Comparison of ENCODE assay signal across 14 cellular contexts in genomic region chr11:61555051-61555969, GRCh38. TPM values are rescaled to one million over a fixed set of nuclear protein-coding genes. Genes with fewer than 3 reads are reported as not detected.
DNase-seq lines count a peak whose midpoint lies in the region; ATAC-seq, FAIRE-seq and TF ChIP-seq lines count a peak whose summit lies in the region.
"Had no signal": no experiment of that assay in that cellular context is flagged by ENCODE, and none has a peak within 500 bp of the region (broad histone marks: within the 10 kb centered on the region; RNA-seq: fewer than 3 reads in every experiment).

No MANE protein-coding gene starts in this region.

- H3K4me1 ChIP-seq in K562 (replicated peaks in 1 of 2; ENCODE audit: control insufficient read depth in 2 of 2, insufficient read depth in 2 of 2, low read length in 2 of 2), result peaks cover 0 to 37% of the 10 kb centered on the region in 2 experiments; a peak in 4 of 5 replicates

- in situ Hi-C loops in K562 (cut with MboI), result no loop called here

- no peak for FAIRE-seq in K562 (lab: Jason Lieb, UNC)
- FAIRE-seq: islet of Langerhans had no signal

- ATAC-seq in K562, result peak; percentile 84
- ATAC-seq: right cardiac atrium had no signal

- CTCF ChIA-PET in K562 (lab: Yijun Ruan, JAX; ENCODE audit: low intra/inter-chr PET ratio), result no interaction called here

- H3K9me1 ChIP-seq in K562 (ENCODE audit: control insufficient read depth, insufficient read depth, low read length), result no peaks in the 10 kb centered on the region

- H3K36me3 ChIP-seq in K562 (ENCODE audit: control insufficient read depth, insufficient read depth, low read length), result no peaks in the 10 kb centered on the region

- no TSS peak for BruUV-seq in K562 (replicated peaks; lab: Mats Ljungman, UMichigan)

- H3K27ac ChIP-seq in K562 (ENCODE audit: extremely low read depth, low read depth, low read length), result no peak overlapping the region

- peaks cover 9 to 72% of the 10 kb centered on the region in 2 experiments; a peak in 3 of 5 replicates for H3K27me3 ChIP-seq in K562 (ENCODE audit: control insufficient read depth in 2 of 2, insufficient read depth in 2 of 2, low read length in 2 of 2)

- 6% methylated on average over 39 of the region's 57 CpGs for WGBS in K562 (ENCODE audit: insufficient coverage, low coverage, missing lambda C conversion rate)

- TF ChIP-seq EP300 in K562 (IDR thresholded peaks at IDR 0.05; ENCODE audit: low read length), result no peak

- POLR2A ChIA-PET in K562 (lab: Yijun Ruan, JAX), result interaction anchor here (1.5 kb wide), 1 partner anchor 12 kb away, joined by 5 read pairs; no protein-coding TSS in a partner anchor

- no peaks in the 10 kb centered on the region for H3K9me3 ChIP-seq in K562 (replicated peaks; ENCODE audit: control insufficient read depth, insufficient read depth, low read depth, low read length)

- DNase-seq in COLO668 (lab: John Stamatoyannopoulos, UW; ENCODE audit: unreplicated experiment) (peak; percentile 20), LNCaP clone FGC (ENCODE audit: low read depth) (no peak), K562 (ENCODE audit: extremely low read depth in 1 of 4, low spot score in 3 of 4) (peak; percentile 21 to 82 (median 70)), kidney tubule cell (ENCODE audit: low spot score) (peak; percentile 22), CD1c-positive myeloid dendritic cell (ENCODE audit: extremely low spot score) (no peak), Ammon's horn (ENCODE audit: low spot score) (no peak), RKO (ENCODE audit: low spot score) (no peak), medulla oblongata (ENCODE audit: extremely low spot score) (no peak)
- DNase-seq: activated CD4-positive, alpha-beta memory T cell treated with anti-CD3 and anti-CD28 coated beads, Interleukin-2, amount 10 ng/mL, durations not matched to agents 7 days and 5 days; DND-41; KG1; right cardiac atrium; SHP77 had no signal

- H3K79me2 ChIP-seq in K562 (ENCODE audit: control insufficient read depth, insufficient read depth, low read length), result no peaks in the 10 kb centered on the region

- no peak overlapping the region for H3K9ac ChIP-seq in K562 (ENCODE audit: insufficient read depth in 1 of 2, low read depth in 2 of 2, low read length in 2 of 2)

- H4K20me1 ChIP-seq in K562 (replicated peaks; ENCODE audit: control insufficient read depth, insufficient read depth, low read length), result peaks cover 11% of the 10 kb centered on the region; the same call in 1 of the 2 replicates

- TF ChIP-seq RAD21 in K562 (CRISPR knock-in tag; conservative IDR thresholded peaks at IDR 0.05 in 1 of 2, IDR thresholded peaks at IDR 0.05 in 1 of 2), result no peak

- H3K4me3 ChIP-seq in LNCaP clone FGC (ENCODE audit: low read depth, low read length) (no peak overlapping the region), K562 (no peak overlapping the region)

- no peak overlapping the region for H2AFZ ChIP-seq in K562 (ENCODE audit: low read depth, low read length)

- intact Hi-C loops in K562 (cut with micrococcal nuclease), result no loop called here

- TF ChIP-seq CTCF in LNCaP clone FGC (IDR thresholded peaks at IDR 0.05; ENCODE audit: control insufficient read depth, extremely low read depth, insufficient read depth) (0 out of 2 replicates have a peak, but pooled peaks have one; percentile 21), K562 (IDR thresholded peaks at IDR 0.05 in 2 of 3, conservative IDR thresholded peaks at IDR 0.05 in 1 of 3; ENCODE audit: insufficient read depth in 2 of 3, low read depth in 1 of 3, low read length in 3 of 3) (peak; percentile 26 to 48 (median 33); a peak in 5 of 6 replicates)

- H3K4me2 ChIP-seq in K562 (ENCODE audit: insufficient read depth, low read length), result no peak overlapping the region

- TF ChIP-seq POLR2A in K562 (conservative IDR thresholded peaks at IDR 0.05), result no peak

TF ChIP-seq in K562, 482 proteins besides CTCF, POLR2A, EP300 and RAD21 (continues in another document):
- peak; percentile 67 for TF ChIP-seq EGR1 (conservative IDR thresholded peaks at IDR 0.05)
- TF ChIP-seq, protein P1, sequence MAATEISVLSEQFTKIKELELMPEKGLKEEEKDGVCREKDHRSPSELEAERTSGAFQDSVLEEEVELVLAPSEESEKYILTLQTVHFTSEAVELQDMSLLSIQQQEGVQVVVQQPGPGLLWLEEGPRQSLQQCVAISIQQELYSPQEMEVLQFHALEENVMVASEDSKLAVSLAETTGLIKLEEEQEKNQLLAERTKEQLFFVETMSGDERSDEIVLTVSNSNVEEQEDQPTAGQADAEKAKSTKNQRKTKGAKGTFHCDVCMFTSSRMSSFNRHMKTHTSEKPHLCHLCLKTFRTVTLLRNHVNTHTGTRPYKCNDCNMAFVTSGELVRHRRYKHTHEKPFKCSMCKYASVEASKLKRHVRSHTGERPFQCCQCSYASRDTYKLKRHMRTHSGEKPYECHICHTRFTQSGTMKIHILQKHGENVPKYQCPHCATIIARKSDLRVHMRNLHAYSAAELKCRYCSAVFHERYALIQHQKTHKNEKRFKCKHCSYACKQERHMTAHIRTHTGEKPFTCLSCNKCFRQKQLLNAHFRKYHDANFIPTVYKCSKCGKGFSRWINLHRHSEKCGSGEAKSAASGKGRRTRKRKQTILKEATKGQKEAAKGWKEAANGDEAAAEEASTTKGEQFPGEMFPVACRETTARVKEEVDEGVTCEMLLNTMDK (IDR thresholded peaks at IDR 0.05; ENCODE audit: borderline replicate concordance, insufficient read depth, low read depth, low read length, poor library complexity, severe bottlenecking), result peak; percentile 79
- TF ChIP-seq ZNF324 (CRISPR knock-in tag; IDR thresholded peaks at IDR 0.05), result no peak
- no peak for TF ChIP-seq CREB3 (tag; conservative IDR thresholded peaks at IDR 0.05; ENCODE audit: low read depth)
- TF ChIP-seq ZNF77 (CRISPR knock-in tag; IDR thresholded peaks at IDR 0.05), result no peak
- no peak for TF ChIP-seq ZFP36 (IDR thresholded peaks at IDR 0.05; ENCODE audit: low read depth, low read length, partially characterized antibody)
- TF ChIP-seq, protein P2, sequence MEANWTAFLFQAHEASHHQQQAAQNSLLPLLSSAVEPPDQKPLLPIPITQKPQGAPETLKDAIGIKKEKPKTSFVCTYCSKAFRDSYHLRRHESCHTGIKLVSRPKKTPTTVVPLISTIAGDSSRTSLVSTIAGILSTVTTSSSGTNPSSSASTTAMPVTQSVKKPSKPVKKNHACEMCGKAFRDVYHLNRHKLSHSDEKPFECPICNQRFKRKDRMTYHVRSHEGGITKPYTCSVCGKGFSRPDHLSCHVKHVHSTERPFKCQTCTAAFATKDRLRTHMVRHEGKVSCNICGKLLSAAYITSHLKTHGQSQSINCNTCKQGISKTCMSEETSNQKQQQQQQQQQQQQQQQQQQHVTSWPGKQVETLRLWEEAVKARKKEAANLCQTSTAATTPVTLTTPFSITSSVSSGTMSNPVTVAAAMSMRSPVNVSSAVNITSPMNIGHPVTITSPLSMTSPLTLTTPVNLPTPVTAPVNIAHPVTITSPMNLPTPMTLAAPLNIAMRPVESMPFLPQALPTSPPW (CRISPR knock-in tag; IDR thresholded peaks at IDR 0.05), result peak; percentile 23; the same call in 1 of the 2 replicates

RNA-seq across cellular contexts. Expression of gene SYT7, which starts 25.6 kb away (rescaled TPM):
- 0.12 and 0.28 TPM in 2 replicates for total RNA-seq in K562 (2011; cell fraction: chromatin; rRNA removed; ENCODE audit: low replicate concordance)
- total RNA-seq in K562 (2011; cell fraction: nucleolus; rRNA removed), result 0.33 and 0.39 TPM in 2 replicates
- total RNA-seq in K562 (2011; cell fraction: nucleoplasm; rRNA removed), result 0.44 and 0.53 TPM in 2 replicates
- 0.20 and 0.27 TPM in 2 replicates for total RNA-seq in K562 (2014; rRNA removed)
- total RNA-seq in K562 (2014; rRNA removed; fragmentation: Illumina TruSeq; extraction: Trizol), result 0.11 and 0.13 TPM in 2 replicates
- total RNA-seq in K562 (2015; rRNA removed; fragmentation: Illumina TruSeq; extraction: Trizol), result 0.11 and 0.15 TPM in 2 replicates
- 0.47 and 0.51 TPM in 2 replicates for total RNA-seq in K562 (2021)
- polyA plus RNA-seq in K562 (2011; rRNA removed), result 0.11 and 0.20 TPM in 2 replicates
- polyA plus RNA-seq in K562 (2011; cell fraction: cytosol; rRNA removed), result 0.15 and 0.24 TPM in 2 replicates
- 0.17 and 0.21 TPM in 2 replicates for polyA plus RNA-seq in K562 (2011; cell fraction: nucleus; rRNA removed)
- polyA plus RNA-seq in K562 (2012), result 0.21 and 0.33 TPM in 2 replicates
- polyA plus RNA-seq in K562 (2014; fragmentation: Illumina TruSeq; extraction: Trizol), result 0.21 TPM in 2 replicates
- polyA plus RNA-seq in K562 (2014; fragmentation: Nextera tagmentation; extraction: Ambion mirVana), result under 1 TPM in 1 of 2 experiments, not detected in 1; 0.01 TPM
- polyA plus RNA-seq in K562 (2014; rRNA removed), result 0.13 and 0.28 TPM in 2 replicates
- 0.06 and 0.35 TPM in 2 replicates for polyA minus RNA-seq in K562 (2011; rRNA and poly(A)+ RNA removed)
- polyA minus RNA-seq in K562 (2011; cell fraction: cytosol; rRNA and poly(A)+ RNA removed), result not detected in 2 replicates
- polyA minus RNA-seq in K562 (2011; cell fraction: nucleus; rRNA and poly(A)+ RNA removed), result 0.27 TPM in 1 of 2 replicates, not detected in the other
- total RNA-seq: activated CD4-positive, alpha-beta memory T cell treated with anti-CD3 and anti-CD28 coated beads, Interleukin-2, amount 10 ng/mL, durations not matched to agents 7 days and 5 days had no signal

RNA-seq across cellular contexts. Expression of gene LRRC10B, which starts 46.8 kb away (rescaled TPM):
- total RNA-seq in K562 (2011; cell fraction: chromatin; rRNA removed; ENCODE audit: low replicate concordance), result not detected in 2 replicates
- total RNA-seq in K562 (2011; cell fraction: nucleolus; rRNA removed), result 0.17 TPM in 1 of 2 replicates, not detected in the other
- total RNA-seq in K562 (2011; cell fraction: nucleoplasm; rRNA removed), result not detected in 2 replicates
- total RNA-seq in K562 (2014; rRNA removed) (not detected in 2 replicates), K562 (2014; rRNA removed; fragmentation: Illumina TruSeq; extraction: Trizol) (not detected in 2 replicates), K562 (2015; rRNA removed; fragmentation: Illumina TruSeq; extraction: Trizol) (0.11 TPM in 1 of 2 replicates, not detected in the other), K562 (2021) (not detected in 2 replicates)
- polyA plus RNA-seq in K562 (2011; rRNA removed) (0.04 TPM in 1 of 2 replicates, not detected in the other), K562 (2014; fragmentation: Illumina TruSeq; extraction: Trizol) (not detected in 2 replicates), K562 (2014; fragmentation: Nextera tagmentation; extraction: Ambion mirVana) (not detected), K562 (2014; rRNA removed) (not detected in 2 replicates)
- 0.03 and 0.07 TPM in 2 replicates for polyA plus RNA-seq in K562 (2011; cell fraction: cytosol; rRNA removed)
- polyA plus RNA-seq in K562 (2011; cell fraction: nucleus; rRNA removed), result 0.04 and 0.07 TPM in 2 replicates
- 0.06 TPM in 1 of 2 replicates, not detected in the other for polyA plus RNA-seq in K562 (2012)
- polyA minus RNA-seq in K562 (2011; rRNA and poly(A)+ RNA removed), result not detected in 2 replicates
- not detected in 2 replicates for polyA minus RNA-seq in K562 (2011; cell fraction: cytosol; rRNA and poly(A)+ RNA removed)
- polyA minus RNA-seq in K562 (2011; cell fraction: nucleus; rRNA and poly(A)+ RNA removed), result 0.11 TPM in 1 of 2 replicates, not detected in the other

Comparison
In these comparisons a context has a peak if more than half of its experiments do, and no peak if none do; other contexts are left out.
1. DNase-seq: peak in COLO668 (single experiment), K562 (4 of 4) and kidney tubule cell (single experiment); none in LNCaP clone FGC (single experiment), CD1c-positive myeloid dendritic cell (single experiment), Ammon's horn (single experiment), RKO (single experiment) and medulla oblongata (single experiment).